ENCODE assay signal across 8 cellular contexts in the genomic region with DNA sequence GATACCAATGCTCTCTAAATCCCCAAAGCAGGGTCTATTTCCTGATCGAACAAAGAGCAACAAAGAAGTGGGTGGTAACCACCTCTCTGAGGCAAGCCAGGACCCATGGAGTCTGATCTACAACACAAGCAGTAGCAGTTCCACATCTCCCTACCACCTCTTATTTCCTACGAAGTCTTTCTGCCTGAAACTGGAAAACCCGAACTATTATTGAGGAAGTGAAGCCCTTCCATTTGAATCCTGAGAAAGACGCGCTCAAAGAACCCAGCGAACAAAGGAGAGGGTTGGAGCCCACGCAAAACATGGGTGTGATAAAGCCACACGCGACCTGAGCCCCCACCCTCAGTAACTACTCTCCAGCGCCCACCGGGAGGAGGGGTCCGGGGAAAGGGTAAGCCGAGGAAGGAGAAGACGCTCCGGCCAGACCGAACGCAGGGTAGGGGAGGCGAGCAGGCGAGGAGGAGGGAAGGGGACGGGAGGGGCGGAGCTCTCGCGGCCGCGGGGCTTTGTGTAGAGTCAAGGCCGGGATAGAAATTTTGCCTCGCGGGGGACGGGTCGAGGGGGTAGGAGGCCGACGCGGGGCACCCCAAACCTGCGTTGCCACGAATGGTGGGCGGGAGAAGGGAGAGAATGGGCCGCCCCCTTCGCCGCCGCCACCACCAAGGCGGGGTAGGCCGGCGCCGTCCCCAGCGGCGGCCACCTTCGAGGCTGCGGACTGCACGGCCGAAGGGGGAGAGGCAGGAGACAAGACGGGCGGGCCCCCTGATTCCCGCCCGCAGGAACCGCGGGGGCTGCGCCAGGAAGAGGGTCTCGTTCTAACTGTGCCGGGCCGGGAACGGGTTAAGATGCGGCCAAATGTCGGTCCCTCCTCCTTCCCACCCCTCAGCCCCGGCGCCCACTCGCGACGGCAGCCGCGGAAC. TPM values are rescaled to one million over a fixed set of nuclear protein-coding genes. Genes with fewer than 3 reads are reported as not detected.
DNase-seq lines count a peak whose midpoint lies in the region; ATAC-seq lines count a peak whose summit lies in the region.

No MANE protein-coding gene starts in this region.

- intact Hi-C loops in left colon (cut with DNase I, micrococcal nuclease) = no loop called here

- DNase-seq in DMS 273 (lab: John Stamatoyannopoulos, UW; ENCODE audit: unreplicated experiment) (peak; percentile 73), DMS 273 treated with DMSO at 0.1 percent for 48 hours (lab: John Stamatoyannopoulos, UW) (no peak), NCI-H146 treated with DMSO at 0.1 percent for 48 hours (lab: John Stamatoyannopoulos, UW; ENCODE audit: unreplicated experiment) (peak; percentile 20), left colon (peak; percentile 64 to 77)
- peak; percentile 18 to 38 for DNase-seq in activated CD4-positive, alpha-beta T cell treated with anti-CD3 and anti-CD28 coated beads for 24 hours (ENCODE audit: low read depth in 2 of 2)
- DNase-seq in stimulated activated CD4-positive, alpha-beta T cell treated with anti-CD3 and anti-CD28 coated beads, Interleukin-2, amount 100 ng/mL, for 24 hours = peak; percentile 55 to 64

- H3K27ac ChIP-seq in cingulate gyrus (ENCODE audit: low read depth, low read length) = peak overlapping the region; percentile 96

- ATAC-seq in HG02678 (IDR thresholded peaks at IDR 0.05; ENCODE audit: unreplicated experiment) (peak; percentile 37), left colon (peak; percentile 63)

RNA-seq across cellular contexts. Expression of a gene that starts 0.8 kb away (rescaled TPM):
- total RNA-seq in left colon = 10 to 100 TPM; 59.9 to 62.5 TPM
